10 cellular contexts compared by ENCODE assay signal in genomic region chr14:24329736-24330135, GRCh38. TPM values are rescaled to one million over a fixed set of nuclear protein-coding genes. Genes with fewer than 3 reads are reported as not detected.
DNase-seq lines count a peak whose midpoint lies in the region; ATAC-seq and TF ChIP-seq lines count a peak whose summit lies in the region.
"Had no signal": no experiment of that assay in that cellular context is flagged by ENCODE, and none has a peak within 500 bp of the region (broad histone marks: within the 10 kb centered on the region; RNA-seq: fewer than 3 reads in every experiment).

No MANE protein-coding gene starts in this region.

- CTCF ChIA-PET in naive thymus-derived CD4-positive, alpha-beta T cell (lab: Charles Lee) = interaction anchor here (0.7 to 15.8 kb wide), 3 partner anchors 10 to 105 kb away, joined by 3 to 317 read pairs (median 7); partner anchors contain the start of genes CBLN3, KHNYN and RIPK3
- CTCF ChIA-PET in A673 (lab: Charles Lee) = interaction anchor here (1.3 kb wide), 1 partner anchor 108 kb away, joined by 3 read pairs; no protein-coding TSS in a partner anchor

- DNase-seq in activated effector memory CD4-positive, alpha-beta T cell treated with Interleukin-2 at 50 U/mL for 16 hours = peak; percentile 53
- peak in 1 of 9 donors; percentile 33 for DNase-seq in naive thymus-derived CD4-positive, alpha-beta T cell
- no peak for DNase-seq in glutamatergic neuron
- no peak for DNase-seq in NCI-H1048 (lab: John Stamatoyannopoulos, UW)
- DNase-seq in superior temporal gyrus (ENCODE audit: extremely low spot score) = no peak
- no peak for DNase-seq in A673 (ENCODE audit: low spot score)
- DNase-seq: H7, NCI-H82 had no signal

- H3K9me3 ChIP-seq in BLaER1 (no peaks in the 10 kb centered on the region), A673 (ENCODE audit: low read depth, low read length, poor library complexity, severe bottlenecking) (no peaks in the 10 kb centered on the region)
- no peaks in the 10 kb centered on the region for H3K9me3 ChIP-seq in naive thymus-derived CD4-positive, alpha-beta T cell (ENCODE audit: control insufficient read depth in 2 of 3, low read length in 3 of 3)

- H3K9me3 Mint-ChIP-seq in T-helper 1 cell treated with Interleukin-12 subunit alpha and Interleukin-12 subunit beta and Interleukin-4 antibody, amounts not matched to agents 30 μg/mL and 1 μg/mL, for 36 hours = no peaks in the 10 kb centered on the region
- peaks cover 0 to 5% (median 0%) of the 10 kb centered on the region in 11 donors for H3K9me3 Mint-ChIP-seq in naive thymus-derived CD4-positive, alpha-beta T cell
- peaks cover 10% of the 10 kb centered on the region for H3K9me3 Mint-ChIP-seq in glutamatergic neuron (ENCODE audit: unreplicated experiment)

- no peak overlapping the region for H3K27ac ChIP-seq in BLaER1
- no peak overlapping the region for H3K27ac ChIP-seq in naive thymus-derived CD4-positive, alpha-beta T cell (ENCODE audit: low read depth, low read length)
- no peak overlapping the region for H3K27ac ChIP-seq in A673 (ENCODE audit: low read depth, low read length, poor library complexity, severe bottlenecking)

- H3K4me3 Mint-ChIP-seq in T-helper 1 cell treated with Interleukin-12 subunit alpha and Interleukin-12 subunit beta and Interleukin-4 antibody, amounts not matched to agents 30 μg/mL and 1 μg/mL, for 36 hours = no peak overlapping the region
- no peak overlapping the region for H3K4me3 Mint-ChIP-seq in naive thymus-derived CD4-positive, alpha-beta T cell
- H3K4me3 Mint-ChIP-seq in glutamatergic neuron (ENCODE audit: unreplicated experiment) = no peak overlapping the region

- TF ChIP-seq CTCF in glutamatergic neuron (IDR thresholded peaks at IDR 0.05; ENCODE audit: partially characterized antibody, unreplicated experiment) (no peak), A673 (conservative IDR thresholded peaks at IDR 0.05; ENCODE audit: low read depth, low read length) (no peak)

- no peaks in the 10 kb centered on the region for H3K36me3 Mint-ChIP-seq in T-helper 1 cell treated with Interleukin-12 subunit alpha and Interleukin-12 subunit beta and Interleukin-4 antibody, amounts not matched to agents 30 μg/mL and 1 μg/mL, for 36 hours (ENCODE audit: low read depth)
- peaks cover 0 to 5% (median 0%) of the 10 kb centered on the region in 5 donors for H3K36me3 Mint-ChIP-seq in naive thymus-derived CD4-positive, alpha-beta T cell
- peaks cover 4% of the 10 kb centered on the region for H3K36me3 Mint-ChIP-seq in glutamatergic neuron (ENCODE audit: unreplicated experiment)

- peaks cover 27% of the 10 kb centered on the region for H3K27me3 ChIP-seq in BLaER1
- peaks cover 7% of the 10 kb centered on the region in 2 donors for H3K27me3 ChIP-seq in naive thymus-derived CD4-positive, alpha-beta T cell (ENCODE audit: control insufficient read depth in 2 of 2, insufficient read depth in 2 of 2, low read length in 2 of 2)
- H3K27me3 ChIP-seq in A673 (replicated peaks; ENCODE audit: insufficient read depth, low read depth, low read length, poor library complexity) = no peaks in the 10 kb centered on the region

- peaks cover 24% of the 10 kb centered on the region for H4K20me1 ChIP-seq in BLaER1

- H3K4me3 ChIP-seq in BLaER1 (no peak overlapping the region), A673 (ENCODE audit: low read depth, low read length, poor library complexity, severe bottlenecking) (no peak overlapping the region)
- no peak overlapping the region for H3K4me3 ChIP-seq in naive thymus-derived CD4-positive, alpha-beta T cell (ENCODE audit: low read length)

- peaks cover 39% of the 10 kb centered on the region for H3K27me3 Mint-ChIP-seq in T-helper 1 cell treated with Interleukin-12 subunit alpha and Interleukin-12 subunit beta and Interleukin-4 antibody, amounts not matched to agents 30 μg/mL and 1 μg/mL, for 36 hours (ENCODE audit: low read depth)
- H3K27me3 Mint-ChIP-seq in naive thymus-derived CD4-positive, alpha-beta T cell = peaks cover 3 to 32% (median 9%) of the 10 kb centered on the region in 5 donors
- peaks cover 23% of the 10 kb centered on the region for H3K27me3 Mint-ChIP-seq in glutamatergic neuron (ENCODE audit: unreplicated experiment)

- H3K4me1 Mint-ChIP-seq in T-helper 1 cell treated with Interleukin-12 subunit alpha and Interleukin-12 subunit beta and Interleukin-4 antibody, amounts not matched to agents 30 μg/mL and 1 μg/mL, for 36 hours (ENCODE audit: low read depth) = peaks cover 39% of the 10 kb centered on the region
- H3K4me1 Mint-ChIP-seq in naive thymus-derived CD4-positive, alpha-beta T cell = peaks cover 22 to 61% (median 38%) of the 10 kb centered on the region in 7 donors
- H3K4me1 Mint-ChIP-seq in glutamatergic neuron (ENCODE audit: low read depth, unreplicated experiment) = peaks cover 8% of the 10 kb centered on the region

- no TSS peak for BruUV-seq in A673 (replicated peaks; lab: Mats Ljungman, UMichigan)

- H3K27ac Mint-ChIP-seq in T-helper 1 cell treated with Interleukin-12 subunit alpha and Interleukin-12 subunit beta and Interleukin-4 antibody, amounts not matched to agents 30 μg/mL and 1 μg/mL, for 36 hours = peak overlapping the region; percentile 26
- H3K27ac Mint-ChIP-seq in naive thymus-derived CD4-positive, alpha-beta T cell = peak overlapping the region in 1 of 9 donors; percentile 39
- no peak overlapping the region for H3K27ac Mint-ChIP-seq in glutamatergic neuron (ENCODE audit: unreplicated experiment)

- POLR2A ChIA-PET in naive thymus-derived CD4-positive, alpha-beta T cell (lab: Charles Lee) = interaction anchor here (1.0 to 16.5 kb wide), 3 partner anchors 56 to 112 kb away, joined by 3 to 293 read pairs (median 3); partner anchors contain the start of genes CBLN3 and KHNYN
- POLR2A ChIA-PET in A673 (lab: Charles Lee; ENCODE audit: low non-redundant PET) = no interaction called here

- peak; percentile 69 for ATAC-seq in naive thymus-derived CD4-positive, alpha-beta T cell

- H3K4me2 ChIP-seq in BLaER1 = peak overlapping the region; percentile 60; the same call in 1 of the 2 replicates

- H3K9ac ChIP-seq in BLaER1 = no peak overlapping the region

- intact Hi-C loops in naive thymus-derived CD4-positive, alpha-beta T cell (cut with micrococcal nuclease) = no loop called here
- intact Hi-C loops in A673 (cut with micrococcal nuclease; ENCODE audit: unreplicated experiment) = no loop called here

- H3K36me3 ChIP-seq in BLaER1 (no peaks in the 10 kb centered on the region), A673 (ENCODE audit: insufficient read depth, low read length, poor library complexity, severe bottlenecking) (no peaks in the 10 kb centered on the region)
- no peaks in the 10 kb centered on the region for H3K36me3 ChIP-seq in naive thymus-derived CD4-positive, alpha-beta T cell (ENCODE audit: control insufficient read depth in 2 of 3, insufficient read depth in 3 of 3, low read length in 3 of 3)

- peaks cover 84% of the 10 kb centered on the region for H3K4me1 ChIP-seq in BLaER1
- H3K4me1 ChIP-seq in naive thymus-derived CD4-positive, alpha-beta T cell (ENCODE audit: control insufficient read depth in 2 of 2, insufficient read depth in 2 of 2, low read length in 2 of 2) = peaks cover 40 to 64% of the 10 kb centered on the region in 2 donors
- peaks cover 10% of the 10 kb centered on the region for H3K4me1 ChIP-seq in A673 (ENCODE audit: insufficient read depth, low read length, poor library complexity, severe bottlenecking)

RNA-seq across cellular contexts. Expression of gene ADCY4, which starts 5.1 kb away (rescaled TPM):
- 10 to 100 TPM in 1 of 5 experiments, 1 to 10 TPM in 4; 4.6 to 10.2 (median 6.1) TPM for total RNA-seq in naive thymus-derived CD4-positive, alpha-beta T cell
- under 1 TPM in 1 of 2 donors, not detected in 1; 0.25 TPM for polyA plus RNA-seq in naive thymus-derived CD4-positive, alpha-beta T cell
- total RNA-seq in glutamatergic neuron (ENCODE audit: unreplicated experiment) (not detected), A673 (2021) (0.84 and 1.5 TPM in 2 replicates)

RNA-seq across cellular contexts. Expression of gene RIPK3, which starts 10.1 kb away (rescaled TPM):
- total RNA-seq in naive thymus-derived CD4-positive, alpha-beta T cell = 10 to 100 TPM; 19.9 to 47.5 (median 36.8) TPM
- polyA plus RNA-seq in naive thymus-derived CD4-positive, alpha-beta T cell = 10 to 100 TPM in 1 of 2 donors, 1 to 10 TPM in 1; 8.2 to 11.7 TPM
- total RNA-seq in glutamatergic neuron (ENCODE audit: unreplicated experiment) = not detected
- total RNA-seq in A673 (2021) = not detected in 2 replicates
- total RNA-seq: H7 had no signal

RNA-seq across cellular contexts. Expression of gene LTB4R, which starts 18.4 kb away (rescaled TPM):
- 10 to 100 TPM; 14.1 to 28.8 (median 26.3) TPM for total RNA-seq in naive thymus-derived CD4-positive, alpha-beta T cell
- 1 to 10 TPM; 9.1 to 9.4 TPM for polyA plus RNA-seq in naive thymus-derived CD4-positive, alpha-beta T cell
- total RNA-seq in glutamatergic neuron (ENCODE audit: unreplicated experiment) (7.1 TPM), A673 (2021) (6.6 and 8.9 TPM in 2 replicates)

RNA-seq across cellular contexts. Expression of gene LTB4R2, which starts 19.8 kb away (rescaled TPM):
- total RNA-seq in naive thymus-derived CD4-positive, alpha-beta T cell = 10 to 100 TPM; 13.9 to 26.8 (median 17.5) TPM
- 1 to 10 TPM; 2.1 to 2.7 TPM for polyA plus RNA-seq in naive thymus-derived CD4-positive, alpha-beta T cell
- 8.9 TPM for total RNA-seq in glutamatergic neuron (ENCODE audit: unreplicated experiment)
- total RNA-seq in A673 (2021) = 7.6 and 9.0 TPM in 2 replicates

RNA-seq across cellular contexts. Expression of gene CIDEB, which starts 22.0 kb away (rescaled TPM):
- total RNA-seq in naive thymus-derived CD4-positive, alpha-beta T cell = 10 to 100 TPM; 16.4 to 31.5 (median 22.7) TPM
- polyA plus RNA-seq in naive thymus-derived CD4-positive, alpha-beta T cell = 10 to 100 TPM; 18.7 to 19.3 TPM
- total RNA-seq in glutamatergic neuron (ENCODE audit: unreplicated experiment) = 1.8 TPM
- total RNA-seq in A673 (2021) = 0.42 TPM in 1 of 2 replicates, not detected in the other

Comparison
In these comparisons a context has a peak if more than half of its experiments do, and no peak if none do; other contexts are left out.
1. RNA of gene RIPK3, which starts 10.1 kb away (total RNA-seq): 19.9 to 47.5 TPM in naive thymus-derived CD4-positive, alpha-beta T cell; not detected in glutamatergic neuron (single experiment) and not detected in A673; every median in the first group is over 10 times any median in the second.